ENCODE assay signal across 9 cellular contexts in genomic region chr3:149701206-149701976, GRCh38. TPM values are rescaled to one million over a fixed set of nuclear protein-coding genes. Genes with fewer than 3 reads are reported as not detected.
DNase-seq lines count a peak whose midpoint lies in the region; FAIRE-seq and TF ChIP-seq lines count a peak whose summit lies in the region.
"Had no signal": no experiment of that assay in that cellular context is flagged by ENCODE, and none has a peak within 500 bp of the region (broad histone marks: within the 10 kb centered on the region; RNA-seq: fewer than 3 reads in every experiment).

No MANE protein-coding gene starts in this region.

- H3K4me1 ChIP-seq in BE2C: no peaks in the 10 kb centered on the region

- peaks cover 38% of the 10 kb centered on the region for H3K4me1 Mint-ChIP-seq in HFFc6 (ENCODE audit: low read depth)
- peaks cover 33% of the 10 kb centered on the region for H3K4me1 Mint-ChIP-seq in activated T-helper 1 cell treated with anti-CD3 and anti-CD28 coated beads, Interleukin-12 subunit alpha, Interleukin-12 subunit beta, Interleukin-2, Interleukin-4 antibody, amounts not matched to agents 30 ng/mL and 10 ng/mL and 1 ng/mL, durations not matched to agents 14 hours and 24 hours and 36 hours (ENCODE audit: low read depth)

- H3K36me3 ChIP-seq in BE2C: no peaks in the 10 kb centered on the region

- no peaks in the 10 kb centered on the region for H3K27me3 ChIP-seq in BE2C

- no peak overlapping the region for H3K4me3 Mint-ChIP-seq in HFFc6
- peak overlapping the region; percentile 60 for H3K4me3 Mint-ChIP-seq in activated T-helper 1 cell treated with anti-CD3 and anti-CD28 coated beads, Interleukin-12 subunit alpha, Interleukin-12 subunit beta, Interleukin-2, Interleukin-4 antibody, amounts not matched to agents 30 ng/mL and 10 ng/mL and 1 ng/mL, durations not matched to agents 14 hours and 24 hours and 36 hours

- TF ChIP-seq CTCF in HFFc6 (IDR thresholded peaks at IDR 0.05) (no peak), BE2C (IDR thresholded peaks at IDR 0.05; ENCODE audit: low read depth, low read length) (no peak)

- no peak overlapping the region for H3K4me3 ChIP-seq in BE2C (ENCODE audit: low read depth, low read length)

- H3K9me3 ChIP-seq in BE2C: no peaks in the 10 kb centered on the region; the same call in 1 of the 2 replicates

- peak overlapping the region; percentile 95 for H3K27ac Mint-ChIP-seq in HFFc6
- peak overlapping the region; percentile 66 for H3K27ac Mint-ChIP-seq in activated T-helper 1 cell treated with anti-CD3 and anti-CD28 coated beads, Interleukin-12 subunit alpha, Interleukin-12 subunit beta, Interleukin-2, Interleukin-4 antibody, amounts not matched to agents 30 ng/mL and 10 ng/mL and 1 ng/mL, durations not matched to agents 14 hours and 24 hours and 36 hours

- H3K36me3 Mint-ChIP-seq in HFFc6 (ENCODE audit: low read depth): peaks cover 20% of the 10 kb centered on the region; the same call in 1 of the 2 replicates
- H3K36me3 Mint-ChIP-seq in activated T-helper 1 cell treated with anti-CD3 and anti-CD28 coated beads, Interleukin-12 subunit alpha, Interleukin-12 subunit beta, Interleukin-2, Interleukin-4 antibody, amounts not matched to agents 30 ng/mL and 10 ng/mL and 1 ng/mL, durations not matched to agents 14 hours and 24 hours and 36 hours (ENCODE audit: low read depth): no peaks in the 10 kb centered on the region

- no peaks in the 10 kb centered on the region for H3K27me3 Mint-ChIP-seq in HFFc6 (ENCODE audit: insufficient read depth)
- no peaks in the 10 kb centered on the region for H3K27me3 Mint-ChIP-seq in activated T-helper 1 cell treated with anti-CD3 and anti-CD28 coated beads, Interleukin-12 subunit alpha, Interleukin-12 subunit beta, Interleukin-2, Interleukin-4 antibody, amounts not matched to agents 30 ng/mL and 10 ng/mL and 1 ng/mL, durations not matched to agents 14 hours and 24 hours and 36 hours (ENCODE audit: insufficient read depth)

- peak; percentile 60 for FAIRE-seq in GM18507 (lab: Jason Lieb, UNC)

- DNase-seq in GM18507 (ENCODE audit: extremely low spot score, insufficient read length, low read depth) (no peak), HFFc6 (no peak), HuH-7.5 (ENCODE audit: low spot score) (no peak), NCI-H69 (lab: John Stamatoyannopoulos, UW) (no peak), BE2C (no peak)
- DNase-seq in activated T-helper 1 cell treated with anti-CD3 and anti-CD28 coated beads, Interleukin-12 subunit alpha, Interleukin-12 subunit beta, Interleukin-2, Interleukin-4 antibody, amounts not matched to agents 30 ng/mL and 10 ng/mL and 1 ng/mL, durations not matched to agents 14 hours and 24 hours and 36 hours (ENCODE audit: low spot score): no peak
- DNase-seq in stimulated activated CD4-positive, alpha-beta T cell treated with anti-CD3 and anti-CD28 coated beads, Interleukin-4, amount 100 ng/mL, for 1 hour: peak; percentile 13
- DNase-seq: aorta, NCI-H1417 treated with DMSO at 0.1 percent for 48 hours had no signal

- H3K9me3 Mint-ChIP-seq in HFFc6: peaks cover 28% of the 10 kb centered on the region
- H3K9me3 Mint-ChIP-seq in activated T-helper 1 cell treated with anti-CD3 and anti-CD28 coated beads, Interleukin-12 subunit alpha, Interleukin-12 subunit beta, Interleukin-2, Interleukin-4 antibody, amounts not matched to agents 30 ng/mL and 10 ng/mL and 1 ng/mL, durations not matched to agents 14 hours and 24 hours and 36 hours: peaks cover 33% of the 10 kb centered on the region

- intact Hi-C loops in activated T-helper 1 cell treated with anti-CD3 and anti-CD28 coated beads, Interleukin-12 subunit alpha, Interleukin-12 subunit beta, Interleukin-2, Interleukin-4 antibody, amounts not matched to agents 30 ng/mL and 10 ng/mL and 1 ng/mL, durations not matched to agents 14 hours and 24 hours and 36 hours (cut with micrococcal nuclease): no loop called here

RNA-seq across cellular contexts. Expression of gene WWTR1, which starts 43.6 kb away (rescaled TPM):
- total RNA-seq in HFFc6 (2021; fragmentation: NEBNext Ultra II Directional; extraction: Animal tissue kit (Norgen Biotek cat#: 25700)): 10 to 100 TPM; 41.5 to 49.7 (median 45.5) TPM
- 0.57 and 0.81 TPM in 2 replicates for total RNA-seq in activated T-helper 1 cell treated with anti-CD3 and anti-CD28 coated beads, Interleukin-12 subunit alpha, Interleukin-12 subunit beta, Interleukin-2, Interleukin-4 antibody, amounts not matched to agents 30 ng/mL and 10 ng/mL and 1 ng/mL, durations not matched to agents 14 hours and 24 hours and 36 hours
- polyA plus RNA-seq in BE2C (2012; ENCODE audit: insufficient read depth, insufficient read length, low read depth): 1.7 TPM

RNA-seq across cellular contexts. Expression of gene COMMD2, which starts 50.9 kb away (rescaled TPM):
- total RNA-seq in HFFc6 (2021; fragmentation: NEBNext Ultra II Directional; extraction: Animal tissue kit (Norgen Biotek cat#: 25700)): 10 to 100 TPM; 27.0 to 32.8 (median 31.5) TPM
- 44.2 and 44.8 TPM in 2 replicates for total RNA-seq in activated T-helper 1 cell treated with anti-CD3 and anti-CD28 coated beads, Interleukin-12 subunit alpha, Interleukin-12 subunit beta, Interleukin-2, Interleukin-4 antibody, amounts not matched to agents 30 ng/mL and 10 ng/mL and 1 ng/mL, durations not matched to agents 14 hours and 24 hours and 36 hours
- 38.0 TPM for polyA plus RNA-seq in BE2C (2012; ENCODE audit: insufficient read depth, insufficient read length, low read depth)

Comparison
In these comparisons a context has a peak if more than half of its experiments do, and no peak if none do; other contexts are left out.
1. RNA of gene WWTR1, which starts 43.6 kb away (total RNA-seq): 41.5 to 49.7 TPM in HFFc6; 0.57 to 0.81 TPM in activated T-helper 1 cell treated with anti-CD3 and anti-CD28 coated beads, Interleukin-12 subunit alpha, Interleukin-12 subunit beta, Interleukin-2, Interleukin-4 antibody, amounts not matched to agents 30 ng/mL and 10 ng/mL and 1 ng/mL, durations not matched to agents 14 hours and 24 hours and 36 hours; every median in the first group is over 10 times any median in the second.